ENCODE assay signal across 8 cellular contexts in the genomic region with DNA sequence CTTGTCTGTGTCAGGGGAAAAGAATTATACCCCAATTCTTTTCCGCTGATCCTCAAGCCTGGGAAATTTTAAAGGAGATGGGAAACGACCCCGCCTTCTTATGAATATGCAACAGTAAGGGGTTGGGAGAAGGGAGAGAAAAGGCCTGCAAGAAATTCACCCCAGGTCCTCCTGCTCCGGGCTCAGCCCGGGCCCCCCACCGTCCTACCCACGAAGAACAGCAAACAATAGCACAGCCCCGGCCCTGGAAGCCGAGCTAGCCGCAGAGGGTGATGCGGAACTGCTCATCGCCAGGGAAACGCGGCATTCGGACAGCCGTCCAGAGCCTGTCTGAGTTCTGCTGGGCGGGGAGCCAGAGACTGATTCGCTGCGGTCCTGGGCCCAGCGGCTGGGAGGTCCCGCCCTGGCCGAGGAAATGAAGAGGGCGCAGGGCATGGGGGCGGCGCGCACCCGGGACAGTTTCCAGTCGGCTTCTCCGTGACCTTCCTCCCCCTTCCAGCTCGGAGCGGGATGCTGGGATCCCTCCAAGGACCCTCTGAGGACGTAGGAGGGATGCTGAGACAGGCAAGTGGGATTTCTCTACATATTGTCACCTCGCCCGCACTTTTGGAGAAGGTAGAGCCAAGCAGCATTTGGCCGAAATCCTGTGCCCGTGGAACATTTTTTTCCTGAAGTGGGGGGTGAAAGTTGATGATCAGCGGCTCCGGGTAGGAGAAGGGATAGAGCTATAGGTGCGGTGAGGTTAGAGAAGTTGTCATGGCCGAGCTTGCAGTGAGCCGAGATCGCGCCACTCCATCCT.
DNase-seq lines count a peak whose midpoint lies in the region; ATAC-seq and TF ChIP-seq lines count a peak whose summit lies in the region.

No MANE protein-coding gene starts in this region.

- H4K20me1 ChIP-seq in osteoblast (ENCODE audit: insufficient read depth, low read length) = no peaks in the 10 kb centered on the region

- H3K27me3 ChIP-seq in osteoblast (ENCODE audit: insufficient read depth, low read length) = no peaks in the 10 kb centered on the region

- H3K27ac ChIP-seq in angular gyrus (ENCODE audit: low read depth, low read length) (peak overlapping the region; percentile 65), osteoblast (ENCODE audit: low read depth, low read length) (peak overlapping the region; percentile 96)

- peaks cover 3% of the 10 kb centered on the region for H3K4me1 ChIP-seq in osteoblast (ENCODE audit: insufficient read depth, low read length)

- H3K9me3 ChIP-seq in osteoblast (ENCODE audit: low read depth, low read length) = no peaks in the 10 kb centered on the region

- TF ChIP-seq CTCF in AG09319 (IDR thresholded peaks at IDR 0.05; ENCODE audit: low read depth, low read length) (no peak), osteoblast (IDR thresholded peaks at IDR 0.05; ENCODE audit: extremely low read depth, low read depth, low read length) (no peak)

- no peaks in the 10 kb centered on the region for H3K79me2 ChIP-seq in osteoblast (ENCODE audit: insufficient read depth, low read length)

- peak overlapping the region; percentile 94 for H3K4me3 ChIP-seq in osteoblast (ENCODE audit: insufficient read depth, low read length)

- intact Hi-C loops in cardiac septum (cut with DNase I) = no loop called here

- ATAC-seq in GM18511 (IDR thresholded peaks at IDR 0.05; ENCODE audit: unreplicated experiment) (peak; percentile 78), HG03045 (IDR thresholded peaks at IDR 0.05; ENCODE audit: unreplicated experiment) (peak; percentile 71), HG03342 (IDR thresholded peaks at IDR 0.05; ENCODE audit: unreplicated experiment) (no peak)

- peak overlapping the region; percentile 98 for H3K4me2 ChIP-seq in osteoblast (ENCODE audit: insufficient read depth, low read length)

- peak overlapping the region; percentile 98 for H2AFZ ChIP-seq in osteoblast (ENCODE audit: low read length)

- H3K36me3 ChIP-seq in osteoblast (ENCODE audit: insufficient read depth, low read length) = no peaks in the 10 kb centered on the region

- DNase-seq in AG09319 (ENCODE audit: extremely low read depth, low read depth) (peak; percentile 53), OCI-M1 (lab: John Stamatoyannopoulos, UW) (peak; percentile 22), cardiac septum (ENCODE audit: low spot score) (peak; percentile 89), osteoblast (ENCODE audit: insufficient read length, low spot score, missing footprints) (peak; percentile 97)

Comparison
In these comparisons a context has a peak if more than half of its experiments do, and no peak if none do; other contexts are left out.
1. DNase-seq: peak in every context shown above with its lines; median percentile 97 in osteoblast; 89 in cardiac septum; 53 in AG09319; 22 in OCI-M1.